In the genomic region with DNA sequence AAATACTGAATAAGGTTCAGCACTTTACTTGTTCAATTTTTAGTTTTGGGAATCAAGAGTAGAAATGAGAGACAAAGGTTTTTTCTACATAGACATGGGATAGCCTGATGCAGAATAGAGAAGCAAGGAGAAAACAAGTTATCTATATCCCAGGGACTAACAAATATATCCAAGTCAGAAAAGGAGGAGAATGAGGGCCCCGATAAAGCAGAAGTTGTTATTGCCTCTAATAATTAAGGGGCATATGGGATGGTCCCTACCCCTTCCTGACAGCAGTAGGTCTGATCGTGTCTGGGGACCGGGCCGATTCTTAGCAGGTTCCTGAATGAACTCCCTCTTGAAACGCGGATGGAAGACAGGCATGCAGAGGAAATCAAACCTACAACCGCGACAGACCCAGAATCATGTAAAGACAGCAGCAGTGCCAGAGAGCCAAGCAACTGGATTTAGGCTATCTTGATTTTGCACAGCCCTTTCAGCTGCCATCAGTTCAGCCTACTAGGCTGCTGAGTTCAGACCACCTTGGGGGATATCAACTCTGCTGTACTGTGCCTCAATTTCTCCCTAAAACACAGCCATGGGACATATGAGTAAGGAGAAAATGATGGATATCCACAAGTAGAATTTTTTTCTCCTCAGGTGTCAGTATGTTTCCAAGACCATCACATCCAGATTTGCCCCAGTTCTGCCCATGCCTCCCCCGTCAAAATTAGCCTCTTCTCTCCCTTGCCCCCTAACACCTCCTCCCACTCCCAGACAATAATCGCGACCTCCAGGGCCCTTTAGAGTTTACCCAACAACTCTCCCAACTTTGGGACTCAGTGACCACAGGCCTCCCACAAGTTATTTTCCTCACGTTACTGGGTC, we compare ENCODE assay signal across 9 cellular contexts. TPM values are rescaled to one million over a fixed set of nuclear protein-coding genes. Genes with fewer than 3 reads are reported as not detected.
DNase-seq lines count a peak whose midpoint lies in the region; ATAC-seq and TF ChIP-seq lines count a peak whose summit lies in the region.
"Had no signal": no experiment of that assay in that cellular context is flagged by ENCODE, and none has a peak within 500 bp of the region (broad histone marks: within the 10 kb centered on the region; RNA-seq: fewer than 3 reads in every experiment).

No MANE protein-coding gene starts in this region.

- H3K27ac Mint-ChIP-seq in stimulated activated naive B cell treated with anti-CD40 and anti-IgM and Interleukin-4, amounts not matched to agents 10 μg/mL and 1 μg/mL and 100 μg/mL, for 72 hours, result no peak overlapping the region
- H3K27ac Mint-ChIP-seq: dendritic cell treated with granulocyte-macrophage colony-stimulating factor and Interleukin-4, amounts not matched to agents 40 ng/mL and 50 ng/mL, for 4 days had no signal

- H3K4me1 Mint-ChIP-seq in stimulated activated naive B cell treated with anti-CD40 and anti-IgM and Interleukin-4, amounts not matched to agents 10 μg/mL and 1 μg/mL and 100 μg/mL, for 72 hours, result peaks cover 12 to 21% of the 10 kb centered on the region in 2 donors

- no peak for ATAC-seq in stimulated activated naive B cell treated with anti-CD40 and anti-IgM and Interleukin-4, amounts not matched to agents 10 μg/mL and 1 μg/mL and 100 μg/mL, for 72 hours (replicated peaks)
- ATAC-seq in GM21619 (IDR thresholded peaks at IDR 0.05; ENCODE audit: unreplicated experiment) (no peak), GM21423 (IDR thresholded peaks at IDR 0.05; ENCODE audit: unreplicated experiment) (no peak), HG02938 (IDR thresholded peaks at IDR 0.05; ENCODE audit: unreplicated experiment) (no peak)

- H3K4me2 ChIP-seq in BLaER1, result peak overlapping the region; percentile 95

- H3K27me3 Mint-ChIP-seq in stimulated activated naive B cell treated with anti-CD40 and anti-IgM and Interleukin-4, amounts not matched to agents 10 μg/mL and 1 μg/mL and 100 μg/mL, for 72 hours, result no peaks in the 10 kb centered on the region
- H3K27me3 Mint-ChIP-seq: dendritic cell treated with granulocyte-macrophage colony-stimulating factor and Interleukin-4, amounts not matched to agents 40 ng/mL and 50 ng/mL, for 4 days had no signal

- H3K4me3 Mint-ChIP-seq in stimulated activated naive B cell treated with anti-CD40 and anti-IgM and Interleukin-4, amounts not matched to agents 10 μg/mL and 1 μg/mL and 100 μg/mL, for 72 hours, result no peak overlapping the region
- H3K4me3 Mint-ChIP-seq: dendritic cell treated with granulocyte-macrophage colony-stimulating factor and Interleukin-4, amounts not matched to agents 40 ng/mL and 50 ng/mL, for 4 days had no signal

- no peaks in the 10 kb centered on the region for H4K20me1 ChIP-seq in BLaER1

- H3K27me3 ChIP-seq in BLaER1 (no peaks in the 10 kb centered on the region), colonic mucosa (no peaks in the 10 kb centered on the region), muscle layer of colon (ENCODE audit: control insufficient read depth in 1 of 2, insufficient read depth in 2 of 2, low read length in 2 of 2) (no peaks in the 10 kb centered on the region)

- H3K36me3 Mint-ChIP-seq in stimulated activated naive B cell treated with anti-CD40 and anti-IgM and Interleukin-4, amounts not matched to agents 10 μg/mL and 1 μg/mL and 100 μg/mL, for 72 hours, result peaks cover 28 to 36% of the 10 kb centered on the region in 2 donors

- H3K36me3 ChIP-seq in BLaER1, result peaks cover 47% of the 10 kb centered on the region
- peaks cover 9% of the 10 kb centered on the region for H3K36me3 ChIP-seq in colonic mucosa
- H3K36me3 ChIP-seq in muscle layer of colon (ENCODE audit: insufficient read depth, low read length), result peaks cover 34% of the 10 kb centered on the region

- H3K4me1 ChIP-seq in BLaER1, result peaks cover 41% of the 10 kb centered on the region
- H3K4me1 ChIP-seq in colonic mucosa, result no peaks in the 10 kb centered on the region
- peaks cover 8% of the 10 kb centered on the region for H3K4me1 ChIP-seq in muscle layer of colon (ENCODE audit: insufficient read depth, low read length)

- TF ChIP-seq CTCF in colonic mucosa (IDR thresholded peaks at IDR 0.05), result no peak

- DNase-seq in KBM-7, result peak; percentile 19
- DNase-seq in colonic mucosa, result no peak
- no peak for DNase-seq in stimulated activated naive B cell treated with anti-CD40 and anti-IgM and Interleukin-4, amounts not matched to agents 10 μg/mL and 1 μg/mL and 100 μg/mL, for 72 hours

- H3K9me3 ChIP-seq in BLaER1 (no peaks in the 10 kb centered on the region), colonic mucosa (no peaks in the 10 kb centered on the region), muscle layer of colon (ENCODE audit: low read length) (no peaks in the 10 kb centered on the region)

- H3K4me3 ChIP-seq in BLaER1 (peak overlapping the region; percentile 86), colonic mucosa (peak overlapping the region; percentile 65), muscle layer of colon (ENCODE audit: low read depth in 1 of 2, low read length in 2 of 2) (peak overlapping the region; percentile 85 to 98)

- in situ Hi-C loops in KBM-7 (cut with MboI; ENCODE audit: low pct_unique_long_range_greater_than_20kb, low sequenced_read_pairs), result no loop called here

- H3K9ac ChIP-seq in BLaER1 (peak overlapping the region; percentile 91), colonic mucosa (ENCODE audit: low read depth in 2 of 2, low read length in 2 of 2) (peak overlapping the region; percentile 77 to 95), muscle layer of colon (ENCODE audit: low read length) (peak overlapping the region; percentile 97)

- intact Hi-C loops in colonic mucosa (cut with DNase I), result no loop called here

- no peaks in the 10 kb centered on the region for H3K9me3 Mint-ChIP-seq in stimulated activated naive B cell treated with anti-CD40 and anti-IgM and Interleukin-4, amounts not matched to agents 10 μg/mL and 1 μg/mL and 100 μg/mL, for 72 hours
- H3K9me3 Mint-ChIP-seq: dendritic cell treated with granulocyte-macrophage colony-stimulating factor and Interleukin-4, amounts not matched to agents 40 ng/mL and 50 ng/mL, for 4 days had no signal

- H3K27ac ChIP-seq in BLaER1, result peak overlapping the region; percentile 93
- H3K27ac ChIP-seq in colonic mucosa, result peak overlapping the region; percentile 38
- peak overlapping the region; percentile 29 for H3K27ac ChIP-seq in muscle layer of colon (ENCODE audit: low read depth, low read length)

RNA-seq across cellular contexts. Expression of a gene that starts 0.7 kb away (rescaled TPM):
- total RNA-seq in colonic mucosa, result 10 to 100 TPM; 39.3 to 86.4 TPM

RNA-seq across cellular contexts. Expression of a gene that starts 9.5 kb away (rescaled TPM):
- total RNA-seq in colonic mucosa, result 10 to 100 TPM; 66.8 to 67.7 TPM

RNA-seq across cellular contexts. Expression of a gene that starts 28.4 kb away (rescaled TPM):
- 10 to 100 TPM; 36.6 to 54.1 TPM for total RNA-seq in colonic mucosa

RNA-seq across cellular contexts. Expression of a gene that starts 45.4 kb away (rescaled TPM):
- total RNA-seq in colonic mucosa, result under 1 TPM; 0.24 to 0.30 TPM

RNA-seq across cellular contexts. Expression of a gene that starts 53.9 kb away (rescaled TPM):
- total RNA-seq in colonic mucosa, result 1 to 10 TPM; 4.1 to 6.7 TPM

Comparison
In these comparisons a context has a peak if more than half of its experiments do, and no peak if none do; other contexts are left out.
1. H3K27ac ChIP-seq: peak in every context shown above with its lines; median percentile 93 in BLaER1; 38 in colonic mucosa; 29 in muscle layer of colon.